25 cellular contexts compared by ENCODE assay signal in genomic region chr13:26742691-26743358, GRCh38. TPM values are rescaled to one million over a fixed set of nuclear protein-coding genes. Genes with fewer than 3 reads are reported as not detected.
A peak's percentile ranks its signal among the peaks of the same experiment; 100 is the strongest.
DNase-seq lines count a peak whose midpoint lies in the region; ATAC-seq, FAIRE-seq and TF ChIP-seq lines count a peak whose summit lies in the region.
"Had no signal": no experiment of that assay in that cellular context is flagged by ENCODE, and none has a peak within 500 bp of the region (broad histone marks: within the 10 kb centered on the region; RNA-seq: fewer than 3 reads in every experiment).

No MANE protein-coding gene starts in this region.

- H3K27ac ChIP-seq in H1 (ENCODE audit: low read depth, low read length) (no peak overlapping the region), iPS-20b (ENCODE audit: low read length) (no peak overlapping the region)
- no peak overlapping the region for H3K27ac ChIP-seq in CD8-positive, alpha-beta memory T cell (ENCODE audit: low read depth, low read length)
- H3K27ac ChIP-seq: BLaER1 had no signal

- H3K4me3 Mint-ChIP-seq in neural crest cell = no peak overlapping the region
- H3K4me3 Mint-ChIP-seq in CD8-positive, alpha-beta memory T cell = no peak overlapping the region
- H3K4me3 Mint-ChIP-seq: CD4-positive, CD25-positive, alpha-beta regulatory T cell; HFFc6 had no signal

- H3K4me2 ChIP-seq in H1 (ENCODE audit: insufficient read depth in 1 of 2, low read depth in 2 of 2, low read length in 2 of 2) = peak overlapping the region; percentile 41 to 49
- H3K4me2 ChIP-seq: BLaER1 had no signal

- no peak overlapping the region for H2BK5ac ChIP-seq in H1 (ENCODE audit: low read depth, low read length)

- H3K9ac ChIP-seq in H1 (replicated peaks in 1 of 4; ENCODE audit: extremely low read depth in 1 of 4, low read depth in 3 of 4, low read length in 3 of 4) (no peak overlapping the region), iPS-20b (ENCODE audit: low read depth, low read length) (no peak overlapping the region)
- H3K9ac ChIP-seq: BLaER1 had no signal

- no peak overlapping the region for H3K4ac ChIP-seq in H1 (replicated peaks; ENCODE audit: insufficient read length, low read depth, low read length)

- H3K4me3 ChIP-seq in H7 (ENCODE audit: insufficient read depth, low read depth, low read length) (no peak overlapping the region), H1 (ENCODE audit: extremely low read depth in 1 of 4, insufficient read depth in 2 of 4, low read depth in 3 of 4, low read length in 4 of 4) (peak overlapping the region in 2 of 4 experiments; percentile 20 to 22; a peak in 3 of 8 replicates), iPS-20b (ENCODE audit: low read length) (peak overlapping the region; percentile 27; the same call in 1 of the 2 replicates)
- H3K4me3 ChIP-seq in CD8-positive, alpha-beta memory T cell (ENCODE audit: low read length) = no peak overlapping the region
- H3K4me3 ChIP-seq: BLaER1, HAP-1 had no signal

- H3K18ac ChIP-seq in H1 (ENCODE audit: extremely low read depth, low read length) = no peak overlapping the region; the same call in 1 of the 2 replicates

- TF ChIP-seq CTCF in H1 (IDR thresholded peaks at IDR 0.05; ENCODE audit: control extremely low read depth in 1 of 3, insufficient read depth in 1 of 3, low read depth in 1 of 3, low read length in 3 of 3) = no peak
- TF ChIP-seq CTCF in neural crest cell (conservative IDR thresholded peaks at IDR 0.05) = no peak
- TF ChIP-seq CTCF in GM13976 (IDR thresholded peaks at IDR 0.05; ENCODE audit: borderline replicate concordance, control extremely low read depth, extremely low read depth, insufficient read depth, missing control alignments) = no peak

- no peak for FAIRE-seq in H1 (lab: Jason Lieb, UNC)
- FAIRE-seq: A204.1, D721Med had no signal

- 56% methylated on average over 24 of the region's 25 CpGs; no CpG with 5 or more reads in 1 of the 2 experiments for WGBS in H1 (ENCODE audit: extremely low coverage in 1 of 2, insufficient coverage in 1 of 2, insufficient read length in 1 of 2, insufficient replicate concordance in 2 of 2, low coverage in 1 of 2, low lambda C conversion rate in 2 of 2, missing lambda C conversion rate in 1 of 2), 2 experiments

- peaks cover 73% of the 10 kb centered on the region for H3K27me3 Mint-ChIP-seq in neural crest cell (ENCODE audit: low read depth)
- peaks cover 15 to 59% of the 10 kb centered on the region in 2 donors for H3K27me3 Mint-ChIP-seq in CD8-positive, alpha-beta memory T cell

- peak overlapping the region; percentile 57 for H3K27ac Mint-ChIP-seq in neural crest cell (ENCODE audit: unreplicated experiment)
- H3K27ac Mint-ChIP-seq in CD8-positive, alpha-beta memory T cell = no peak overlapping the region
- H3K27ac Mint-ChIP-seq: CD4-positive, CD25-positive, alpha-beta regulatory T cell; HFFc6 had no signal

- H3K36me3 ChIP-seq in H7 (replicated peaks; ENCODE audit: control insufficient read depth, insufficient read depth, low read length) (no peaks in the 10 kb centered on the region), H1 (ENCODE audit: control insufficient read depth in 2 of 4, insufficient read depth in 4 of 4, low read length in 3 of 4) (no peaks in the 10 kb centered on the region), iPS-20b (ENCODE audit: insufficient read depth, low read depth, low read length) (no peaks in the 10 kb centered on the region)
- no peaks in the 10 kb centered on the region for H3K36me3 ChIP-seq in CD8-positive, alpha-beta memory T cell (ENCODE audit: insufficient read depth, low read length)
- H3K36me3 ChIP-seq: BLaER1, HAP-1 had no signal

- no peaks in the 10 kb centered on the region for H3K27me3 ChIP-seq in H7 (ENCODE audit: control insufficient read depth, insufficient read depth, low read length)
- peaks cover 0 to 8% (median 5%) of the 10 kb centered on the region in 4 experiments; a peak in 4 of 7 replicates for H3K27me3 ChIP-seq in H1 (replicated peaks in 1 of 4; ENCODE audit: control insufficient read depth in 3 of 4, extremely low read depth in 1 of 4, insufficient read depth in 3 of 4, low read length in 3 of 4)
- H3K27me3 ChIP-seq in iPS-20b (ENCODE audit: insufficient read depth, low read length) = peaks cover 36% of the 10 kb centered on the region
- H3K27me3 ChIP-seq in CD8-positive, alpha-beta memory T cell (ENCODE audit: insufficient read depth, low read length, poor library complexity, severe bottlenecking) = peaks cover 5% of the 10 kb centered on the region
- H3K27me3 ChIP-seq: BLaER1 had no signal

- H4K91ac ChIP-seq in H1 (replicated peaks; ENCODE audit: insufficient read length, low read length) = no peak overlapping the region

- DNase-seq in H7 (peak; percentile 70), H1 (ENCODE audit: low read depth in 1 of 2, low spot score in 2 of 2) (peak in 1 of 2 experiments; percentile 57), neural crest cell (ENCODE audit: low read depth, low spot score) (no peak), A172 (ENCODE audit: low spot score) (no peak), GM13976 (ENCODE audit: low spot score) (no peak)
- DNase-seq in CD8-positive, alpha-beta memory T cell = no peak
- DNase-seq: CD4-positive, CD25-positive, alpha-beta regulatory T cell; HFFc6; NCI-H1048; NCI-H1417; NCI-H1694; NCI-H2081; NCI-H526 treated with DMSO at 0.1 percent for 48 hours; Right ventricle myocardium superior; RPMI8226 had no signal

- ATAC-seq in GM21717 (IDR thresholded peaks at IDR 0.05; ENCODE audit: unreplicated experiment) = no peak

- TF ChIP-seq POLR2A in H1 (IDR thresholded peaks at IDR 0.05; ENCODE audit: control extremely low read depth in 1 of 2, low read depth in 2 of 2, low read length in 2 of 2) = no peak

- H3K14ac ChIP-seq in H1 (ENCODE audit: insufficient read length) = no peak overlapping the region

- H3K4me1 ChIP-seq in H1 (replicated peaks in 1 of 4; ENCODE audit: control insufficient read depth in 3 of 4, insufficient read depth in 4 of 4, low read length in 3 of 4) (peaks cover 0 to 12% (median 5%) of the 10 kb centered on the region in 4 experiments; a peak in 6 of 7 replicates), iPS-20b (ENCODE audit: insufficient read depth, low read length) (peaks cover 7% of the 10 kb centered on the region; the same call in 1 of the 2 replicates)
- H3K4me1 ChIP-seq in CD8-positive, alpha-beta memory T cell (ENCODE audit: insufficient read depth, low read length) = no peaks in the 10 kb centered on the region
- H3K4me1 ChIP-seq: BLaER1, HAP-1 had no signal

- no peak overlapping the region for H2BK120ac ChIP-seq in H1 (replicated peaks; ENCODE audit: low read depth, low read length)

- H2BK20ac ChIP-seq in H1 (ENCODE audit: low read length) = no peak overlapping the region

- no peak overlapping the region for H2BK15ac ChIP-seq in H1 (ENCODE audit: low read length)

- TF ChIP-seq EP300 in H1 (IDR thresholded peaks at IDR 0.05; ENCODE audit: borderline replicate concordance in 1 of 2, low read depth in 2 of 2, low read length in 2 of 2) = no peak

- H3K36me3 Mint-ChIP-seq in neural crest cell (ENCODE audit: low read depth) = peaks cover 6% of the 10 kb centered on the region
- H3K36me3 Mint-ChIP-seq in CD8-positive, alpha-beta memory T cell = peaks cover 1 to 13% (median 2%) of the 10 kb centered on the region in 3 donors
- H3K36me3 Mint-ChIP-seq: CD4-positive, CD25-positive, alpha-beta regulatory T cell had no signal

- H3K23ac ChIP-seq in H1 (ENCODE audit: insufficient read length) = no peak overlapping the region

- H2AK5ac ChIP-seq in H1 (ENCODE audit: low read depth, low read length) = no peak overlapping the region

- no peak overlapping the region; the same call in 1 of the 2 replicates for H4K8ac ChIP-seq in H1 (ENCODE audit: extremely low read depth, insufficient read depth, low read length)

- H3K56ac ChIP-seq in H1 (replicated peaks; ENCODE audit: insufficient read length, low read depth, low read length) = no peak overlapping the region

- peaks cover 9% of the 10 kb centered on the region for H3K9me3 Mint-ChIP-seq in neural crest cell
- H3K9me3 Mint-ChIP-seq in CD8-positive, alpha-beta memory T cell = peaks cover 12 to 21% (median 18%) of the 10 kb centered on the region in 5 donors

- no peaks in the 10 kb centered on the region for H3K4me1 Mint-ChIP-seq in neural crest cell
- H3K4me1 Mint-ChIP-seq in CD8-positive, alpha-beta memory T cell = no peaks in the 10 kb centered on the region
- H3K4me1 Mint-ChIP-seq: CD4-positive, CD25-positive, alpha-beta regulatory T cell had no signal

- in situ Hi-C loops in GM13976 (cut with MboI; ENCODE audit: low sequenced_read_pairs, unreplicated experiment) = no loop called here

- no peak overlapping the region for H4K5ac ChIP-seq in H1 (ENCODE audit: insufficient read length, low read depth, low read length)

- POLR2A ChIA-PET in H1 (lab: Charles Lee; ENCODE audit: partially characterized antibody) = interaction anchor here (0.7 kb wide), 1 partner anchor 38 kb away, joined by 3 read pairs; no protein-coding TSS in a partner anchor
- POLR2A ChIA-PET in CD8-positive, alpha-beta memory T cell (lab: Charles Lee) = no interaction called here

- no peak overlapping the region for H2BK12ac ChIP-seq in H1 (ENCODE audit: low read depth, low read length)

- H3K23me2 ChIP-seq in H1 (ENCODE audit: low read depth, low read length) = no peaks in the 10 kb centered on the region; the same call in 1 of the 2 replicates

- no peak for TF ChIP-seq RAD21 in H1 (IDR thresholded peaks at IDR 0.05 in 1 of 2, conservative IDR thresholded peaks at IDR 0.05 in 1 of 2; ENCODE audit: low read depth in 2 of 2, low read length in 2 of 2)

- H2AFZ ChIP-seq in H1 (ENCODE audit: low read length) = peak overlapping the region; percentile 27; the same call in 1 of the 2 replicates

- H3K9me3 ChIP-seq in H1 (ENCODE audit: insufficient read depth in 2 of 2, low read depth in 1 of 2, low read length in 1 of 2) = peaks cover 7 to 11% of the 10 kb centered on the region in 2 experiments; a peak in 3 of 4 replicates
- H3K9me3 ChIP-seq in iPS-20b (ENCODE audit: insufficient read depth, low read depth, low read length) = peaks cover 8% of the 10 kb centered on the region; the same call in 1 of the 2 replicates
- H3K9me3 ChIP-seq in CD8-positive, alpha-beta memory T cell (ENCODE audit: low read length) = no peaks in the 10 kb centered on the region
- H3K9me3 ChIP-seq: HAP-1 had no signal

- H3K79me1 ChIP-seq in H1 (ENCODE audit: low read depth, low read length) = no peaks in the 10 kb centered on the region

- H4K20me1 ChIP-seq in H1 (replicated peaks in 1 of 2; ENCODE audit: control insufficient read depth in 1 of 2, insufficient read depth in 2 of 2, low read length in 2 of 2) = no peaks in the 10 kb centered on the region
- H4K20me1 ChIP-seq: BLaER1 had no signal

- no peaks in the 10 kb centered on the region for H3K79me2 ChIP-seq in H1 (ENCODE audit: control insufficient read depth in 1 of 2, insufficient read depth in 2 of 2, low read length in 2 of 2)

- CTCF ChIA-PET in H1 (lab: Charles Lee; ENCODE audit: partially characterized antibody) = interaction anchor here (0.9 to 1.6 kb wide), 6 partner anchors 23 to 83 kb away, joined by 3 to 9 read pairs (median 4); no protein-coding TSS in a partner anchor
- CTCF ChIA-PET in CD8-positive, alpha-beta memory T cell (lab: Charles Lee) = no interaction called here

RNA-seq across cellular contexts. Expression of gene GPR12, which starts 17.8 kb away (rescaled TPM):
- total RNA-seq in H7 (2014; rRNA removed; shearing (Covaris generic)) = not detected in 2 replicates
- total RNA-seq in H1 (2021; fragmentation: NEBNext Ultra II Directional; extraction: Animal tissue kit (Norgen Biotek cat#: 25700)) = 0.15 TPM in 2 replicates
- polyA plus RNA-seq in H1 (2011; rRNA removed) = 0.27 and 0.53 TPM in 2 replicates
- 0.21 TPM for polyA plus RNA-seq in H1 (2011; cell fraction: cytosol; rRNA removed)
- polyA plus RNA-seq in H1 (2011; cell fraction: nucleus; rRNA removed) = 0.53 TPM
- polyA plus RNA-seq in H1 (2012, experiment 1 of 2) = 0.10 to 0.15 TPM (median 0.12 TPM) in 4 replicates
- polyA plus RNA-seq in H1 (2012, experiment 2 of 2) = 0.08 TPM
- polyA plus RNA-seq in H1 (2013, experiment 1 of 2) = 0.08 TPM
- 0.09 TPM for polyA plus RNA-seq in H1 (2013, experiment 2 of 2)
- polyA minus RNA-seq in H1 (2011; rRNA and poly(A)+ RNA removed) = 0.06 and 0.22 TPM in 2 replicates
- polyA minus RNA-seq in H1 (2011; cell fraction: cytosol; rRNA and poly(A)+ RNA removed) = not detected
- polyA minus RNA-seq in H1 (2011; cell fraction: nucleus; rRNA and poly(A)+ RNA removed) = 0.40 TPM
- 0.14 TPM in 2 replicates for total RNA-seq in neural crest cell
- not detected in 2 replicates for total RNA-seq in A172 (2014; rRNA removed; shearing (Covaris generic))
- not detected for total RNA-seq in CD8-positive, alpha-beta memory T cell
- not detected for polyA plus RNA-seq in CD8-positive, alpha-beta memory T cell
- total RNA-seq: CD4-positive, CD25-positive, alpha-beta regulatory T cell; G401; HFFc6; NCI-H460; SK-MEL-5 had no signal
- polyA plus RNA-seq: AG04450; CD4-positive, CD25-positive, alpha-beta regulatory T cell had no signal
